In genomic region chr19:10523135-10523636, GRCh38 we compare ENCODE assay signal across 26 cellular contexts. TPM values are rescaled to one million over a fixed set of nuclear protein-coding genes. Genes with fewer than 3 reads are reported as not detected.
DNase-seq lines count a peak whose midpoint lies in the region; ATAC-seq and TF ChIP-seq lines count a peak whose summit lies in the region.
"Had no signal": no experiment of that assay in that cellular context is flagged by ENCODE, and none has a peak within 500 bp of the region (broad histone marks: within the 10 kb centered on the region; RNA-seq: fewer than 3 reads in every experiment).

No MANE protein-coding gene starts in this region.

- DNase-seq in CD8-positive, alpha-beta T cell = peak in 2 of 7 experiments; percentile 23 to 53
- peak in 1 of 2 donors; percentile 61 for DNase-seq in central memory CD8-positive, alpha-beta T cell (ENCODE audit: low spot score in 2 of 2)
- DNase-seq in natural killer cell (peak; percentile 57), foreskin melanocyte (no peak)
- no peak for DNase-seq in activated naive CD4-positive, alpha-beta T cell treated with anti-CD3 and anti-CD28 coated beads for 36 hours
- DNase-seq: C1 segment of cervical spinal cord; CD4-positive, alpha-beta memory T cell; DMS 273 treated with DMSO at 0.1 percent for 48 hours; DMS79; EL; GDM1; HCEC 1CT; NCI-H1092; NCI-H1417 treated with DMSO at 0.1 percent for 48 hours; NCI-H1694 treated with DMSO at 0.1 percent for 48 hours; NCI-H2081; NCI-H2227 treated with DMSO at 0.1 percent for 48 hours; NCI-H526 treated with DMSO at 0.1 percent for 48 hours; SHP77 treated with DMSO at 0.1 percent for 48 hours had no signal

- H3K27me3 Mint-ChIP-seq in CD8-positive, alpha-beta T cell (ENCODE audit: low read depth) = peaks cover 12% of the 10 kb centered on the region
- H3K27me3 Mint-ChIP-seq in IgD-negative memory B cell = peaks cover 15% of the 10 kb centered on the region
- H3K27me3 Mint-ChIP-seq in central memory CD8-positive, alpha-beta T cell = no peaks in the 10 kb centered on the region
- H3K27me3 Mint-ChIP-seq in natural killer cell (ENCODE audit: low read depth in 2 of 2) = no peaks in the 10 kb centered on the region
- H3K27me3 Mint-ChIP-seq in activated naive CD4-positive, alpha-beta T cell treated with anti-CD3 and anti-CD28 coated beads for 36 hours (ENCODE audit: low read depth) = peaks cover 19% of the 10 kb centered on the region
- peaks cover 17% of the 10 kb centered on the region for H3K27me3 Mint-ChIP-seq in activated T-helper 17 cell treated with anti-CD3 and anti-CD28 coated beads, Interleukin-2, amount 50 U/mL, for 72 hours

- no peak overlapping the region for H3K4me3 ChIP-seq in CD8-positive, alpha-beta T cell (ENCODE audit: low read depth, low read length)
- H3K4me3 ChIP-seq: A549 had no signal

- POLR2A ChIA-PET in CD8-positive, alpha-beta T cell (lab: Charles Lee) = no interaction called here

- no peaks in the 10 kb centered on the region for H3K36me3 ChIP-seq in CD8-positive, alpha-beta T cell (ENCODE audit: insufficient read depth, low read length)

- H3K9me3 ChIP-seq in CD8-positive, alpha-beta T cell (ENCODE audit: low read length) = no peaks in the 10 kb centered on the region
- H3K9me3 ChIP-seq: A549 had no signal

- H3K27ac Mint-ChIP-seq in CD8-positive, alpha-beta T cell = no peak overlapping the region
- H3K27ac Mint-ChIP-seq in IgD-negative memory B cell (peak overlapping the region in 2 of 3 donors; percentile 39 to 53), natural killer cell (peak overlapping the region; percentile 86 to 91)
- H3K27ac Mint-ChIP-seq in central memory CD8-positive, alpha-beta T cell (ENCODE audit: low read depth) = peak overlapping the region; percentile 85
- H3K27ac Mint-ChIP-seq in activated naive CD4-positive, alpha-beta T cell treated with anti-CD3 and anti-CD28 coated beads for 36 hours = no peak overlapping the region
- no peak overlapping the region for H3K27ac Mint-ChIP-seq in activated T-helper 17 cell treated with anti-CD3 and anti-CD28 coated beads, Interleukin-2, amount 50 U/mL, for 72 hours
- H3K27ac Mint-ChIP-seq: CD4-positive, alpha-beta memory T cell had no signal

- H3K4me1 Mint-ChIP-seq in CD8-positive, alpha-beta T cell (ENCODE audit: low read depth) = peaks cover 18% of the 10 kb centered on the region
- H3K4me1 Mint-ChIP-seq in IgD-negative memory B cell (peaks cover 8 to 11% (median 9%) of the 10 kb centered on the region in 3 donors), natural killer cell (peaks cover 41 to 42% of the 10 kb centered on the region in 2 donors)
- H3K4me1 Mint-ChIP-seq in central memory CD8-positive, alpha-beta T cell = peaks cover 33% of the 10 kb centered on the region
- H3K4me1 Mint-ChIP-seq in activated naive CD4-positive, alpha-beta T cell treated with anti-CD3 and anti-CD28 coated beads for 36 hours (ENCODE audit: low read depth) = peaks cover 14% of the 10 kb centered on the region
- H3K4me1 Mint-ChIP-seq in activated T-helper 17 cell treated with anti-CD3 and anti-CD28 coated beads, Interleukin-2, amount 50 U/mL, for 72 hours = peaks cover 6% of the 10 kb centered on the region

- peak; percentile 68 for ATAC-seq in CD8-positive, alpha-beta T cell
- peak; percentile 87 for ATAC-seq in central memory CD8-positive, alpha-beta T cell (replicated peaks; ENCODE audit: extremely low read depth, poor library complexity, severe bottlenecking)
- peak; percentile 65 to 88 (median 80) for ATAC-seq in natural killer cell
- no peak for ATAC-seq in activated T-helper 17 cell treated with anti-CD3 and anti-CD28 coated beads, Interleukin-2, amount 50 U/mL, for 72 hours (replicated peaks)
- ATAC-seq: A549, Panc1 had no signal

- no peaks in the 10 kb centered on the region for H3K36me3 Mint-ChIP-seq in CD8-positive, alpha-beta T cell
- H3K36me3 Mint-ChIP-seq in IgD-negative memory B cell = no peaks in the 10 kb centered on the region
- H3K36me3 Mint-ChIP-seq in central memory CD8-positive, alpha-beta T cell (ENCODE audit: insufficient read depth) = peaks cover 10% of the 10 kb centered on the region
- no peaks in the 10 kb centered on the region for H3K36me3 Mint-ChIP-seq in natural killer cell
- no peaks in the 10 kb centered on the region for H3K36me3 Mint-ChIP-seq in activated naive CD4-positive, alpha-beta T cell treated with anti-CD3 and anti-CD28 coated beads for 36 hours (ENCODE audit: low read depth)
- no peaks in the 10 kb centered on the region for H3K36me3 Mint-ChIP-seq in activated T-helper 17 cell treated with anti-CD3 and anti-CD28 coated beads, Interleukin-2, amount 50 U/mL, for 72 hours (ENCODE audit: low read depth)
- H3K36me3 Mint-ChIP-seq: CD4-positive, alpha-beta memory T cell had no signal

- CTCF ChIA-PET in CD8-positive, alpha-beta T cell (lab: Charles Lee) = interaction anchor here (1.0 to 1.1 kb wide), 2 partner anchors 15 to 25 kb away, joined by 3 read pairs; no protein-coding TSS in a partner anchor
- CTCF ChIA-PET in activated naive CD4-positive, alpha-beta T cell treated with anti-CD3 and anti-CD28 coated beads for 36 hours (lab: Charles Lee) = interaction anchor here (0.6 to 1.1 kb wide), 3 partner anchors 50 to 341 kb away, joined by 3 to 4 read pairs (median 3); no protein-coding TSS in a partner anchor

- no peak for TF ChIP-seq CTCF in CD8-positive, alpha-beta T cell (IDR thresholded peaks at IDR 0.05)
- no peak for TF ChIP-seq CTCF in natural killer cell (IDR thresholded peaks at IDR 0.05)

- no peaks in the 10 kb centered on the region for H3K9me3 Mint-ChIP-seq in CD8-positive, alpha-beta T cell
- H3K9me3 Mint-ChIP-seq in IgD-negative memory B cell (peaks cover 0 to 1% (median 0%) of the 10 kb centered on the region in 3 donors), natural killer cell (no peaks in the 10 kb centered on the region)
- H3K9me3 Mint-ChIP-seq in central memory CD8-positive, alpha-beta T cell = no peaks in the 10 kb centered on the region
- H3K9me3 Mint-ChIP-seq in activated naive CD4-positive, alpha-beta T cell treated with anti-CD3 and anti-CD28 coated beads for 36 hours = no peaks in the 10 kb centered on the region
- no peaks in the 10 kb centered on the region for H3K9me3 Mint-ChIP-seq in activated T-helper 17 cell treated with anti-CD3 and anti-CD28 coated beads, Interleukin-2, amount 50 U/mL, for 72 hours
- H3K9me3 Mint-ChIP-seq: CD4-positive, alpha-beta memory T cell had no signal

- peaks cover 15% of the 10 kb centered on the region for H3K4me1 ChIP-seq in CD8-positive, alpha-beta T cell (ENCODE audit: insufficient read depth, low read length)

- no peak overlapping the region for H3K27ac ChIP-seq in CD8-positive, alpha-beta T cell (ENCODE audit: low read depth, low read length)
- H3K27ac ChIP-seq: A549, HL-60 had no signal

- H3K4me3 Mint-ChIP-seq in CD8-positive, alpha-beta T cell = no peak overlapping the region
- no peak overlapping the region for H3K4me3 Mint-ChIP-seq in IgD-negative memory B cell
- H3K4me3 Mint-ChIP-seq in central memory CD8-positive, alpha-beta T cell = peak overlapping the region; percentile 36
- H3K4me3 Mint-ChIP-seq in natural killer cell = peak overlapping the region; percentile 76
- no peak overlapping the region for H3K4me3 Mint-ChIP-seq in activated naive CD4-positive, alpha-beta T cell treated with anti-CD3 and anti-CD28 coated beads for 36 hours
- H3K4me3 Mint-ChIP-seq in activated T-helper 17 cell treated with anti-CD3 and anti-CD28 coated beads, Interleukin-2, amount 50 U/mL, for 72 hours = no peak overlapping the region
- H3K4me3 Mint-ChIP-seq: CD4-positive, alpha-beta memory T cell had no signal

- peaks cover 9% of the 10 kb centered on the region for H3K27me3 ChIP-seq in CD8-positive, alpha-beta T cell (ENCODE audit: insufficient read depth, low read length)

- intact Hi-C loops in CD8-positive, alpha-beta T cell (cut with DNase I, micrococcal nuclease) = no loop called here
- intact Hi-C loops in natural killer cell (cut with micrococcal nuclease) = loop anchor here (1.0 to 2.0 kb wide), 4 partner anchors 21 to 274 kb away; partner anchors contain the start of gene KRI1
- intact Hi-C loops in activated naive CD4-positive, alpha-beta T cell treated with anti-CD3 and anti-CD28 coated beads for 36 hours (cut with micrococcal nuclease) = no loop called here

RNA-seq across cellular contexts. Expression of gene S1PR5, which starts 5.9 kb away (rescaled TPM):
- total RNA-seq in CD8-positive, alpha-beta T cell = 10 to 100 TPM; 21.6 to 22.5 TPM
- 5.1 TPM for polyA plus RNA-seq in IgD-negative memory B cell
- total RNA-seq in natural killer cell = 100 to 1,000 TPM; 307 to 433 (median 368) TPM
- not detected for total RNA-seq in activated naive CD4-positive, alpha-beta T cell treated with anti-CD3 and anti-CD28 coated beads for 36 hours
- total RNA-seq in activated T-helper 17 cell treated with anti-CD3 and anti-CD28 coated beads, Interleukin-2, amount 50 U/mL, for 72 hours = under 1 TPM in 1 of 2 donors, not detected in 1; 0.11 TPM
- total RNA-seq: LHCN-M2, MCF 10A had no signal

RNA-seq across cellular contexts. Expression of gene KEAP1, which starts 20.0 kb away (rescaled TPM):
- total RNA-seq in CD8-positive, alpha-beta T cell = 10 to 100 TPM; 13.1 to 13.7 TPM
- 32.9 TPM for polyA plus RNA-seq in IgD-negative memory B cell
- 10 to 100 TPM; 28.1 to 39.4 (median 34.6) TPM for total RNA-seq in natural killer cell
- 10 to 100 TPM; 60.0 to 63.8 TPM for total RNA-seq in activated naive CD4-positive, alpha-beta T cell treated with anti-CD3 and anti-CD28 coated beads for 36 hours
- 10 to 100 TPM; 71.5 to 99.6 TPM for total RNA-seq in activated T-helper 17 cell treated with anti-CD3 and anti-CD28 coated beads, Interleukin-2, amount 50 U/mL, for 72 hours

RNA-seq across cellular contexts. Expression of gene ATG4D, which starts 20.5 kb away (rescaled TPM):
- total RNA-seq in CD8-positive, alpha-beta T cell = 10 to 100 TPM; 82.0 to 91.1 TPM
- polyA plus RNA-seq in IgD-negative memory B cell = 21.0 TPM
- 100 to 1,000 TPM; 128 to 155 (median 138) TPM for total RNA-seq in natural killer cell
- total RNA-seq in activated naive CD4-positive, alpha-beta T cell treated with anti-CD3 and anti-CD28 coated beads for 36 hours = 10 to 100 TPM; 21.6 to 22.5 TPM
- 10 to 100 TPM; 27.4 to 37.8 TPM for total RNA-seq in activated T-helper 17 cell treated with anti-CD3 and anti-CD28 coated beads, Interleukin-2, amount 50 U/mL, for 72 hours

RNA-seq across cellular contexts. Expression of gene KRI1, which starts 42.6 kb away (rescaled TPM):
- total RNA-seq in CD8-positive, alpha-beta T cell = 10 to 100 TPM; 29.8 to 33.9 TPM
- 35.6 TPM for polyA plus RNA-seq in IgD-negative memory B cell
- 10 to 100 TPM; 36.6 to 53.0 (median 49.5) TPM for total RNA-seq in natural killer cell
- total RNA-seq in activated naive CD4-positive, alpha-beta T cell treated with anti-CD3 and anti-CD28 coated beads for 36 hours = 10 to 100 TPM; 50.2 to 51.7 TPM
- total RNA-seq in activated T-helper 17 cell treated with anti-CD3 and anti-CD28 coated beads, Interleukin-2, amount 50 U/mL, for 72 hours = 10 to 100 TPM; 43.3 to 52.5 TPM

RNA-seq across cellular contexts. Expression of gene CDKN2D, which starts 45.6 kb away (rescaled TPM):
- 10 to 100 TPM; 58.5 to 61.3 TPM for total RNA-seq in CD8-positive, alpha-beta T cell
- polyA plus RNA-seq in IgD-negative memory B cell = 193 TPM
- 100 to 1,000 TPM in 2 of 3 donors, 10 to 100 TPM in 1; 82.7 to 102 (median 101) TPM for total RNA-seq in natural killer cell
- total RNA-seq in activated naive CD4-positive, alpha-beta T cell treated with anti-CD3 and anti-CD28 coated beads for 36 hours = 10 to 100 TPM; 69.2 to 75.2 TPM
- 10 to 100 TPM; 21.2 to 46.6 TPM for total RNA-seq in activated T-helper 17 cell treated with anti-CD3 and anti-CD28 coated beads, Interleukin-2, amount 50 U/mL, for 72 hours

Comparison
In these comparisons a context has a peak if more than half of its experiments do, and no peak if none do; other contexts are left out.
1. H3K27ac Mint-ChIP-seq: peak in IgD-negative memory B cell (2 of 3), central memory CD8-positive, alpha-beta T cell (single experiment) and natural killer cell (2 of 2); none in CD8-positive, alpha-beta T cell (single experiment), activated naive CD4-positive, alpha-beta T cell treated with anti-CD3 and anti-CD28 coated beads for 36 hours (single experiment) and activated T-helper 17 cell treated with anti-CD3 and anti-CD28 coated beads, Interleukin-2, amount 50 U/mL, for 72 hours (single experiment).
2. H3K4me3 Mint-ChIP-seq: peak in central memory CD8-positive, alpha-beta T cell (single experiment) and natural killer cell (single experiment); none in CD8-positive, alpha-beta T cell (single experiment), IgD-negative memory B cell (0 of 4), activated naive CD4-positive, alpha-beta T cell treated with anti-CD3 and anti-CD28 coated beads for 36 hours (single experiment) and activated T-helper 17 cell treated with anti-CD3 and anti-CD28 coated beads, Interleukin-2, amount 50 U/mL, for 72 hours (single experiment).
3. RNA of gene S1PR5, which starts 5.9 kb away (total RNA-seq): 307 to 433 TPM in natural killer cell and 21.6 to 22.5 TPM in CD8-positive, alpha-beta T cell; 0.11 TPM in activated T-helper 17 cell treated with anti-CD3 and anti-CD28 coated beads, Interleukin-2, amount 50 U/mL, for 72 hours and not detected in activated naive CD4-positive, alpha-beta T cell treated with anti-CD3 and anti-CD28 coated beads for 36 hours; every median in the first group is over 10 times any median in the second.